ENCODE assay signal across 18 cellular contexts in the genomic region with DNA sequence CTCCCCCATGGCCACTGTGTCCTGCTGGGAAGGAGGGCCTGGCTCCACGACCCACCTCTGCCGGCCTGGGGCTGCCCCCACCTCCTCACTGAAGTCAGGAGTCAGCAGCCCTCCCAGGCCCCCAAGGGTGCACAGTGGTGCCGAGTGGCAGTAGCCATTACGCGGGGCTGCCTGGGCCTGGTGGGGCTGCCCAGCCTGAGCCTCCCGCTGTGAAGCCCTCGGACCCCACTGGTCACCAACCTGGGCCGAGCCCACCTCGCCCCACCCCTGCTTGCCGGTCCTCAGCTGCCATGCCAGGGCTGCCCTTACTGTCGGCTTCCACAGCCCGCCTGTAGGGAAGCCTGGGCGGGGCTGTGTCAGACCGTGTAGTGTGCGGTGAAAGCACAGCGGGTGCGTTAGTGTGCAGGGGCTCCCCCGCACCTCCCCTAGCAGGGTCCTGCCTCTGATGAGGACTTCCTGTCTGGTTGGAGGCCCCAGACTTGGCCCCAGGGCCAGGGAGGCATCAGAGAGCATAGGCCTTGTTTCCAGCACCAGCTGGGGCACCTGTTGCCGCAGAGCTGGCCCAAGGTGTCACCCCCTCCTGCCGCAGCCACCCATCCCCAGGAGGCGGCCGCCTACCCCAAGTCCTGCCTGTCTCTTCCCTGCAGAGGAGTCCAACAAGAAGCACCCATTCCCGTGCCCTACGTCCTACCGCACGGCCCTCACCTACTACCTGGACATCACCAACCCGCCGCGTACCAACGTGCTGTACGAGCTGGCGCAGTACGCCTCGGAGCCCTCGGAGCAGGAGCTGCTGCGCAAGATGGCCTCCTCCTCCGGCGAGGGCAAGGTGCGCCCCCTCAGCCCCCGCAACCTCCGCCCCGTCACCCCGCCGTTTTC. TPM values are rescaled to one million over a fixed set of nuclear protein-coding genes. Genes with fewer than 3 reads are reported as not detected.
A peak's percentile ranks its signal among the peaks of the same experiment; 100 is the strongest.
DNase-seq lines count a peak whose midpoint lies in the region; ATAC-seq, FAIRE-seq and TF ChIP-seq lines count a peak whose summit lies in the region.
"Had no signal": no experiment of that assay in that cellular context is flagged by ENCODE, and none has a peak within 500 bp of the region (broad histone marks: within the 10 kb centered on the region; RNA-seq: fewer than 3 reads in every experiment).

No MANE protein-coding gene starts in this region.

- H3K79me1 ChIP-seq in H1 (ENCODE audit: low read depth, low read length) (0 out of 2 replicates have a peak, but pooled peaks cover 1% of the 10 kb centered on the region), neuronal stem cell (ENCODE audit: low read depth, low read length) (peaks cover 6% of the 10 kb centered on the region)

- peak overlapping the region; percentile 79; the same call in 1 of the 2 replicates for H4K8ac ChIP-seq in H1 (ENCODE audit: extremely low read depth, insufficient read depth, low read length)
- peak overlapping the region; percentile 17 for H4K8ac ChIP-seq in neuronal stem cell (ENCODE audit: low read depth, low read length)

- TF ChIP-seq EP300 in H1 (IDR thresholded peaks at IDR 0.05; ENCODE audit: borderline replicate concordance in 1 of 2, low read depth in 2 of 2, low read length in 2 of 2), result no peak

- H3K14ac ChIP-seq in H1 (ENCODE audit: insufficient read length) (no peak overlapping the region), neuronal stem cell (ENCODE audit: low read length) (no peak overlapping the region)

- H3K23ac ChIP-seq in H1 (ENCODE audit: insufficient read length) (no peak overlapping the region), neuronal stem cell (ENCODE audit: low read depth, low read length, poor library complexity) (peak overlapping the region; percentile 80)

- no peak overlapping the region for H4K5ac ChIP-seq in H1 (ENCODE audit: insufficient read length, low read depth, low read length)

- H3K79me2 ChIP-seq in H1 (ENCODE audit: control insufficient read depth in 1 of 2, insufficient read depth in 2 of 2, low read length in 2 of 2), result no peaks in the 10 kb centered on the region

- no peak overlapping the region for H2BK12ac ChIP-seq in H1 (ENCODE audit: low read depth, low read length)
- H2BK12ac ChIP-seq in neuronal stem cell (ENCODE audit: low read length), result no peak overlapping the region

- H2AFZ ChIP-seq in H1 (ENCODE audit: low read length) (no peak overlapping the region), neuronal stem cell (ENCODE audit: low read length) (no peak overlapping the region)

- TF ChIP-seq POLR2A in H1 (IDR thresholded peaks at IDR 0.05; ENCODE audit: control extremely low read depth in 1 of 2, low read depth in 2 of 2, low read length in 2 of 2), result no peak

- 86% methylated on average over 34 of the region's 44 CpGs; no CpG with 5 or more reads in 1 of the 2 experiments for WGBS in H1 (ENCODE audit: extremely low coverage in 1 of 2, insufficient coverage in 1 of 2, insufficient read length in 1 of 2, insufficient replicate concordance in 2 of 2, low coverage in 1 of 2, low lambda C conversion rate in 2 of 2, missing lambda C conversion rate in 1 of 2), 2 experiments
- no CpG with 5 or more reads among the region's 44 CpGs for WGBS in neuronal stem cell (ENCODE audit: extremely low coverage in 2 of 2, insufficient read length in 2 of 2, insufficient replicate concordance in 1 of 2), 2 donors

- H3K4me2 ChIP-seq in H1 (ENCODE audit: insufficient read depth in 1 of 2, low read depth in 2 of 2, low read length in 2 of 2) (no peak overlapping the region), neuronal stem cell (ENCODE audit: insufficient read depth, low read length, poor library complexity, severe bottlenecking) (no peak overlapping the region)

- TF ChIP-seq RAD21 in H1 (IDR thresholded peaks at IDR 0.05 in 1 of 2, conservative IDR thresholded peaks at IDR 0.05 in 1 of 2; ENCODE audit: low read depth in 2 of 2, low read length in 2 of 2), result no peak

- H3K27ac Mint-ChIP-seq in stimulated activated naive CD8-positive, alpha-beta T cell treated with anti-CD3 and anti-CD28 coated beads, Interleukin-15, amount 100 ng/mL, for 72 hours, result peak overlapping the region; percentile 33 to 83

- H3K4me3 ChIP-seq in H1 (ENCODE audit: extremely low read depth in 1 of 4, insufficient read depth in 2 of 4, low read depth in 3 of 4, low read length in 4 of 4) (no peak overlapping the region), neuronal stem cell (ENCODE audit: low read length in 2 of 2) (no peak overlapping the region)

- H4K20me1 ChIP-seq in H1 (replicated peaks in 1 of 2; ENCODE audit: control insufficient read depth in 1 of 2, insufficient read depth in 2 of 2, low read length in 2 of 2), result peaks cover 0 to 7% of the 10 kb centered on the region in 2 experiments

- DNase-seq in stimulated activated naive CD8-positive, alpha-beta T cell treated with anti-CD3 and anti-CD28 coated beads, Interleukin-15, amount 100 ng/mL, for 72 hours, result no peak
- DNase-seq in stimulated activated naive CD8-positive, alpha-beta T cell treated with anti-CD3 and anti-CD28 coated beads, Interleukin-15, Interleukin-2, amounts not matched to agents 100 U/mL and 50 U/mL, for 24 hours, result no peak
- no peak for DNase-seq in H1 (ENCODE audit: low read depth in 1 of 2, low spot score in 2 of 2)
- no peak for DNase-seq in neuronal stem cell (ENCODE audit: low spot score)
- no peak for DNase-seq in NCI-H2171 (lab: John Stamatoyannopoulos, UW)
- DNase-seq: DMS153, EL, NCI-H1436 treated with DMSO at 0.1 percent for 48 hours, NCI-H2081, NCI-H510A, NCI-H82, SHP77 had no signal

- H2BK120ac ChIP-seq in H1 (replicated peaks; ENCODE audit: low read depth, low read length) (no peak overlapping the region), neuronal stem cell (ENCODE audit: low read depth, low read length) (peak overlapping the region; percentile 18)

- no peak overlapping the region for H3K4ac ChIP-seq in H1 (replicated peaks; ENCODE audit: insufficient read length, low read depth, low read length)
- peak overlapping the region; percentile 66 for H3K4ac ChIP-seq in neuronal stem cell (ENCODE audit: low read length)

- H3K4me3 Mint-ChIP-seq in stimulated activated naive CD8-positive, alpha-beta T cell treated with anti-CD3 and anti-CD28 coated beads, Interleukin-15, amount 100 ng/mL, for 72 hours, result no peak overlapping the region

- no peak overlapping the region for H2AK5ac ChIP-seq in H1 (ENCODE audit: low read depth, low read length)
- no peak overlapping the region for H2AK5ac ChIP-seq in neuronal stem cell (ENCODE audit: low read depth, low read length)

- H2BK5ac ChIP-seq in H1 (ENCODE audit: low read depth, low read length) (no peak overlapping the region), neuronal stem cell (ENCODE audit: low read length) (peak overlapping the region; percentile 39)

- no peaks in the 10 kb centered on the region for H3K23me2 ChIP-seq in H1 (ENCODE audit: low read depth, low read length)

- H3K4me1 ChIP-seq in H1 (replicated peaks in 1 of 4; ENCODE audit: control insufficient read depth in 3 of 4, insufficient read depth in 4 of 4, low read length in 3 of 4) (peaks cover 0 to 7% (median 2%) of the 10 kb centered on the region in 4 experiments; a peak in 2 of 7 replicates), neuronal stem cell (ENCODE audit: control insufficient read depth in 2 of 2, insufficient read depth in 1 of 2, low read depth in 1 of 2, low read length in 2 of 2) (peaks cover 0 to 3% of the 10 kb centered on the region in 2 donors)

- no peak for FAIRE-seq in H1 (lab: Jason Lieb, UNC)
- FAIRE-seq: GM19239, H54 had no signal

- no peaks in the 10 kb centered on the region for H3K27me3 Mint-ChIP-seq in stimulated activated naive CD8-positive, alpha-beta T cell treated with anti-CD3 and anti-CD28 coated beads, Interleukin-15, amount 100 ng/mL, for 72 hours

- H3K9me3 ChIP-seq in H1 (ENCODE audit: insufficient read depth in 2 of 2, low read depth in 1 of 2, low read length in 1 of 2) (no peaks in the 10 kb centered on the region), neuronal stem cell (replicated peaks in 1 of 2; ENCODE audit: control insufficient read depth in 2 of 2, insufficient read depth in 1 of 2, low read depth in 1 of 2, low read length in 2 of 2) (no peaks in the 10 kb centered on the region)

- H3K36me3 ChIP-seq in H1 (ENCODE audit: control insufficient read depth in 2 of 4, insufficient read depth in 4 of 4, low read length in 3 of 4), result peaks cover 9 to 66% (median 38%) of the 10 kb centered on the region in 4 experiments
- H3K36me3 ChIP-seq in neuronal stem cell (replicated peaks in 1 of 2; ENCODE audit: control insufficient read depth in 2 of 2, insufficient read depth in 2 of 2, low read length in 2 of 2), result peaks cover 48 to 86% of the 10 kb centered on the region in 2 donors

- H2BK20ac ChIP-seq in H1 (ENCODE audit: low read length), result no peak overlapping the region

- peak; percentile 14 for ATAC-seq in stimulated activated naive CD8-positive, alpha-beta T cell treated with anti-CD3 and anti-CD28 coated beads, Interleukin-15, amount 100 ng/mL, for 72 hours
- no peak for ATAC-seq in stimulated activated naive CD8-positive, alpha-beta T cell treated with anti-CD3 and anti-CD28 coated beads, Interleukin-15, Interleukin-2, amounts not matched to agents 100 U/mL and 50 U/mL, for 24 hours
- ATAC-seq in HG03520 (IDR thresholded peaks at IDR 0.05; ENCODE audit: unreplicated experiment) (no peak), GM21447 (IDR thresholded peaks at IDR 0.05; ENCODE audit: unreplicated experiment) (no peak)

- no peak overlapping the region; the same call in 1 of the 2 replicates for H3K18ac ChIP-seq in H1 (ENCODE audit: extremely low read depth, low read length)
- peak overlapping the region; percentile 64 for H3K18ac ChIP-seq in neuronal stem cell (ENCODE audit: low read length)

- TF ChIP-seq CTCF in H1 (IDR thresholded peaks at IDR 0.05; ENCODE audit: control extremely low read depth in 1 of 3, insufficient read depth in 1 of 3, low read depth in 1 of 3, low read length in 3 of 3), result no peak

- peaks cover 6% of the 10 kb centered on the region for H3K4me1 Mint-ChIP-seq in stimulated activated naive CD8-positive, alpha-beta T cell treated with anti-CD3 and anti-CD28 coated beads, Interleukin-15, amount 100 ng/mL, for 72 hours

- POLR2A ChIA-PET in H1 (lab: Charles Lee; ENCODE audit: partially characterized antibody), result interaction anchor here (0.9 to 1.1 kb wide), 5 partner anchors 9 to 69 kb away, joined by 3 to 6 read pairs (median 3); no protein-coding TSS in a partner anchor

- H3K27me3 ChIP-seq in H1 (replicated peaks in 1 of 4; ENCODE audit: control insufficient read depth in 3 of 4, extremely low read depth in 1 of 4, insufficient read depth in 3 of 4, low read length in 3 of 4) (no peaks in the 10 kb centered on the region), neuronal stem cell (ENCODE audit: control insufficient read depth in 3 of 3, insufficient read depth in 3 of 3, low read depth in 1 of 3, low read length in 3 of 3) (no peaks in the 10 kb centered on the region)

- H4K91ac ChIP-seq in H1 (replicated peaks; ENCODE audit: insufficient read length, low read length) (no peak overlapping the region), neuronal stem cell (ENCODE audit: low read depth, low read length, poor library complexity) (no peak overlapping the region)

- CTCF ChIA-PET in H1 (lab: Charles Lee; ENCODE audit: partially characterized antibody), result interaction anchor here (1.0 to 1.3 kb wide), 4 partner anchors 12 to 36 kb away, joined by 4 to 5 read pairs (median 4); no protein-coding TSS in a partner anchor

- H3K56ac ChIP-seq in H1 (replicated peaks; ENCODE audit: insufficient read length, low read depth, low read length), result no peak overlapping the region

- no peaks in the 10 kb centered on the region for H3K9me3 Mint-ChIP-seq in stimulated activated naive CD8-positive, alpha-beta T cell treated with anti-CD3 and anti-CD28 coated beads, Interleukin-15, amount 100 ng/mL, for 72 hours

- H3K9ac ChIP-seq in H1 (replicated peaks in 1 of 4; ENCODE audit: extremely low read depth in 1 of 4, low read depth in 3 of 4, low read length in 3 of 4) (no peak overlapping the region), neuronal stem cell (ENCODE audit: low read depth, low read length, poor library complexity) (peak overlapping the region; percentile 21)

- H2BK15ac ChIP-seq in H1 (ENCODE audit: low read length) (no peak overlapping the region), neuronal stem cell (ENCODE audit: low read length) (no peak overlapping the region)

- H3K27ac ChIP-seq in H1 (ENCODE audit: low read depth, low read length) (no peak overlapping the region), neuronal stem cell (replicated peaks; ENCODE audit: low read length) (no peak overlapping the region)
- H3K27ac ChIP-seq: C4-2B, HL-60 had no signal

RNA-seq across cellular contexts. Expression of gene TMEM120A, which starts 10.0 kb away (rescaled TPM):
- 15.6 and 21.2 TPM in 2 replicates for total RNA-seq in H1 (2021; fragmentation: NEBNext Ultra II Directional; extraction: Animal tissue kit (Norgen Biotek cat#: 25700))
- 48.8 and 49.9 TPM in 2 replicates for polyA plus RNA-seq in H1 (2011; rRNA removed)
- polyA plus RNA-seq in H1 (2011; cell fraction: cytosol; rRNA removed), result 39.3 TPM
- polyA plus RNA-seq in H1 (2011; cell fraction: nucleus; rRNA removed), result 61.7 TPM
- polyA plus RNA-seq in H1 (2012, experiment 1 of 2), result 22.0 to 30.6 TPM (median 26.8 TPM) in 4 replicates
- polyA plus RNA-seq in H1 (2012, experiment 2 of 2), result 35.9 TPM
- polyA plus RNA-seq in H1 (2013, experiment 1 of 2), result 22.2 TPM
- 24.9 TPM for polyA plus RNA-seq in H1 (2013, experiment 2 of 2)
- polyA minus RNA-seq in H1 (2011; rRNA and poly(A)+ RNA removed), result 73.1 and 86.8 TPM in 2 replicates
- polyA minus RNA-seq in H1 (2011; cell fraction: cytosol; rRNA and poly(A)+ RNA removed), result 11.7 TPM
- 20.8 TPM for polyA minus RNA-seq in H1 (2011; cell fraction: nucleus; rRNA and poly(A)+ RNA removed)
- 17.6 TPM for polyA plus RNA-seq in neuronal stem cell (2013, experiment 1 of 2)
- polyA plus RNA-seq in neuronal stem cell (2013, experiment 2 of 2), result 17.4 TPM
